In the genomic region with DNA sequence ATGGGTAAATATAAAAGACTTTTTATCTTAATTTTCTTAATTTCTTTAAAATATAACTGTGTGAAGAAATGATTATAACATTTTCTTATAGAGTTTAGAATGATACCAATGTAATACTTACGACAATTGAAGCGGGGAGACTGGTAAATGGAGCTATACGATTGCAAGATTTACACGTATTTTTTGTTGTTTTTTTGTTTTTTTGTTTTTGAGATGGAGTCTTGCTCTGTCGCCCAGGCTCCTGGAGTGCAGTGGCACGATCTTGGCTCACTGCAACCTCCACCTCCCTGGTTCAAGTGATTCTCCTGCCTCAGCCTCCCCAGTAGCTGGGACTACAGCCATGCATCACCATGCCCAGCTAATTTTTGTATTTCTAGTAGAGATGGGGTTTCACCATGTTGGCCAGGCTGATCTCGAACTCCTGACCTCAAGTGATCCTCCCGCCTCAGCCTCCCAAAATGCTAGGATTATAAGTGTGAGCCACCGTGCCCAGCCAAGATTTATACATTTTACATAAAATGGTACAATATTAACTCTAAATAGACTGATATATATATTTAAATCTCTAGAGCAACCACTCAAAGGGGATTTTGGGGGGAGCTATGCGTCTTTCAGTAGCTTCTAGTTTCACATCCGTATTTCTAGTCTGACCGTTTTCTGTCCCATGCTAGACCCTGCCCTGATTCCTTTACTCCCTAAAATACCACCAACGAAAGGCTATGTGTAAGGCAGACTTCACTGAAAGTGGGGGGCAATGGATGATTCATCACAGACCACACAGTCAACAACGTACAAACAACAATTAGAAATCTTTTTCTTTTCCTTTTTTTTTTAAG, we compare ENCODE assay signal across 12 cellular contexts. TPM values are rescaled to one million over a fixed set of nuclear protein-coding genes. Genes with fewer than 3 reads are reported as not detected.
A peak's percentile ranks its signal among the peaks of the same experiment; 100 is the strongest.
DNase-seq lines count a peak whose midpoint lies in the region; ATAC-seq lines count a peak whose summit lies in the region.
"Had no signal": no experiment of that assay in that cellular context is flagged by ENCODE, and none has a peak within 500 bp of the region (broad histone marks: within the 10 kb centered on the region; RNA-seq: fewer than 3 reads in every experiment).

No MANE protein-coding gene starts in this region.

- peaks cover 34% of the 10 kb centered on the region for H3K4me1 Mint-ChIP-seq in stimulated activated memory B cell treated with anti-CD40 and anti-IgM and Interleukin-4, amounts not matched to agents 10 μg/mL and 1 μg/mL and 100 μg/mL, for 72 hours
- H3K4me1 Mint-ChIP-seq in natural killer cell treated with Interleukin-12 subunit alpha and Interleukin-12 subunit beta and Interleukin-15 and Interleukin-18, amount 100 ng/mL, for 72 hours (ENCODE audit: low read depth in 2 of 2) = peaks cover 2 to 13% of the 10 kb centered on the region in 2 donors

- ATAC-seq in GM19025 (IDR thresholded peaks at IDR 0.05; ENCODE audit: low read depth, unreplicated experiment) (peak; percentile 87), HG02763 (IDR thresholded peaks at IDR 0.05; ENCODE audit: unreplicated experiment) (peak; percentile 74), HG03571 (IDR thresholded peaks at IDR 0.05; ENCODE audit: unreplicated experiment) (peak; percentile 86)
- peak; percentile 88 for ATAC-seq in stimulated activated memory B cell treated with anti-CD40 and anti-IgM and Interleukin-4, amounts not matched to agents 10 μg/mL and 1 μg/mL and 100 μg/mL, for 72 hours
- no peak for ATAC-seq in natural killer cell treated with Interleukin-12 subunit alpha and Interleukin-12 subunit beta and Interleukin-15 and Interleukin-18, amount 100 ng/mL, for 72 hours

- H3K9me3 Mint-ChIP-seq in stimulated activated memory B cell treated with anti-CD40 and anti-IgM and Interleukin-4, amounts not matched to agents 10 μg/mL and 1 μg/mL and 100 μg/mL, for 72 hours = no peaks in the 10 kb centered on the region
- no peaks in the 10 kb centered on the region for H3K9me3 Mint-ChIP-seq in natural killer cell treated with Interleukin-12 subunit alpha and Interleukin-12 subunit beta and Interleukin-15 and Interleukin-18, amount 100 ng/mL, for 72 hours

- no peaks in the 10 kb centered on the region for H3K27me3 Mint-ChIP-seq in stimulated activated memory B cell treated with anti-CD40 and anti-IgM and Interleukin-4, amounts not matched to agents 10 μg/mL and 1 μg/mL and 100 μg/mL, for 72 hours
- H3K27me3 Mint-ChIP-seq in natural killer cell treated with Interleukin-12 subunit alpha and Interleukin-12 subunit beta and Interleukin-15 and Interleukin-18, amount 100 ng/mL, for 72 hours = no peaks in the 10 kb centered on the region

- no peak for DNase-seq in NCI-H146 (lab: John Stamatoyannopoulos, UW)
- DNase-seq in natural killer cell treated with Interleukin-12 subunit alpha and Interleukin-12 subunit beta and Interleukin-15 and Interleukin-18, amount 100 ng/mL, for 72 hours (ENCODE audit: low spot score) = no peak
- DNase-seq in caudate nucleus (lab: John Stamatoyannopoulos, UW) = no peak
- DNase-seq in DMS153 (lab: John Stamatoyannopoulos, UW) = no peak
- DNase-seq: Calu3, mesenchymal stem cell, OCI-M1 had no signal

- no peaks in the 10 kb centered on the region for H3K36me3 Mint-ChIP-seq in stimulated activated memory B cell treated with anti-CD40 and anti-IgM and Interleukin-4, amounts not matched to agents 10 μg/mL and 1 μg/mL and 100 μg/mL, for 72 hours
- H3K36me3 Mint-ChIP-seq in natural killer cell treated with Interleukin-12 subunit alpha and Interleukin-12 subunit beta and Interleukin-15 and Interleukin-18, amount 100 ng/mL, for 72 hours = no peaks in the 10 kb centered on the region

- no peak overlapping the region for H3K4me3 Mint-ChIP-seq in stimulated activated memory B cell treated with anti-CD40 and anti-IgM and Interleukin-4, amounts not matched to agents 10 μg/mL and 1 μg/mL and 100 μg/mL, for 72 hours
- H3K4me3 Mint-ChIP-seq in natural killer cell treated with Interleukin-12 subunit alpha and Interleukin-12 subunit beta and Interleukin-15 and Interleukin-18, amount 100 ng/mL, for 72 hours = no peak overlapping the region

- H3K27ac Mint-ChIP-seq in stimulated activated memory B cell treated with anti-CD40 and anti-IgM and Interleukin-4, amounts not matched to agents 10 μg/mL and 1 μg/mL and 100 μg/mL, for 72 hours = peak overlapping the region; percentile 62
- no peak overlapping the region for H3K27ac Mint-ChIP-seq in natural killer cell treated with Interleukin-12 subunit alpha and Interleukin-12 subunit beta and Interleukin-15 and Interleukin-18, amount 100 ng/mL, for 72 hours

- H3K27ac ChIP-seq in caudate nucleus (ENCODE audit: low read depth, low read length) = no peak overlapping the region
- H3K27ac ChIP-seq: ascending aorta had no signal

RNA-seq across cellular contexts. Expression of a gene that starts 28.2 kb away (rescaled TPM):
- total RNA-seq in natural killer cell treated with Interleukin-12 subunit alpha and Interleukin-12 subunit beta and Interleukin-15 and Interleukin-18, amount 100 ng/mL, for 72 hours = 10 to 100 TPM; 39.5 to 78.6 TPM

Comparison
In these comparisons a context has a peak if more than half of its experiments do, and no peak if none do; other contexts are left out.
1. ATAC-seq: peak in GM19025 (single experiment), HG02763 (single experiment), HG03571 (single experiment) and stimulated activated memory B cell treated with anti-CD40 and anti-IgM and Interleukin-4, amounts not matched to agents 10 μg/mL and 1 μg/mL and 100 μg/mL, for 72 hours (single experiment); none in natural killer cell treated with Interleukin-12 subunit alpha and Interleukin-12 subunit beta and Interleukin-15 and Interleukin-18, amount 100 ng/mL, for 72 hours (0 of 2).